In the genomic region with DNA sequence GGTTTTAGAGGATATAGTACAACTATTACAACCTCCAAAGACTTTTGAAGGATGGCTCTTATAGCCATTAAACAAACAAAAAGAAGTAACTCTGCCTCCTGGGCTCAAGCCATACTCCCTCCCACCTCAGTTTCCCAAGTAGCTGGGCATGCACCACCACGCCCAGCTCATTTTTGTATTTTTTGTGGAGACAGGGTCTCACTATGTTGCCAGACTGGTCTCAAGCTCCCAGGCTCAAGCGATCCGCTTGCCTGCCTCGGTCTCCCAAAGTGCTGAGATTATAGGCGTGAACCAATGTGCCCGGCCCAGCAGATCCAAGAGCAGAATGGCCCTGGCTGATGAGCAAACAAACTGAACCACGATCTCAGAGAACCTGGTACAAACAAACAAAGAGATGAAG, we compare ENCODE assay signal across 23 cellular contexts.
"Had no signal": no experiment of that assay in that cellular context is flagged by ENCODE, and none has a peak within 500 bp of the region (broad histone marks: within the 10 kb centered on the region; RNA-seq: fewer than 3 reads in every experiment).

No MANE protein-coding gene starts in this region.

- ATAC-seq: activated CD8-positive, alpha-beta memory T cell treated with anti-CD3 and anti-CD28 coated beads, Interleukin-2, amount 10 ng/mL, durations not matched to agents 7 days and 5 days; effector memory CD8-positive, alpha-beta T cell; stimulated activated naive CD8-positive, alpha-beta T cell treated with anti-CD3 and anti-CD28 coated beads, Interleukin-15, Interleukin-2, amounts not matched to agents 100 U/mL and 50 U/mL, for 24 hours had no signal

- H3K27ac Mint-ChIP-seq: activated CD4-positive, alpha-beta memory T cell treated with anti-CD3 and anti-CD28 coated beads, Interleukin-2, amount 10 ng/mL, durations not matched to agents 7 days and 5 days; activated CD8-positive, alpha-beta memory T cell treated with anti-CD3 and anti-CD28 coated beads, Interleukin-2, amount 10 ng/mL, durations not matched to agents 7 days and 5 days; effector memory CD8-positive, alpha-beta T cell; memory B cell had no signal

- H3K9me3 ChIP-seq: adrenal gland, ascending aorta, colonic mucosa, esophagus muscularis mucosa, sigmoid colon had no signal

- H3K4me3 ChIP-seq: adrenal gland, ascending aorta, colonic mucosa, dorsolateral prefrontal cortex, esophagus muscularis mucosa, sigmoid colon, smooth muscle cell had no signal

- H3K4me3 Mint-ChIP-seq: activated CD4-positive, alpha-beta memory T cell treated with anti-CD3 and anti-CD28 coated beads, Interleukin-2, amount 10 ng/mL, durations not matched to agents 7 days and 5 days; activated CD4-positive, alpha-beta T cell treated with anti-CD3 and anti-CD28 coated beads, Interleukin-2, amount 10 ng/mL, durations not matched to agents 24 days and 14 days; activated CD8-positive, alpha-beta memory T cell treated with anti-CD3 and anti-CD28 coated beads, Interleukin-2, amount 10 ng/mL, durations not matched to agents 7 days and 5 days; effector memory CD8-positive, alpha-beta T cell; memory B cell; neural crest cell had no signal

- H3K27ac ChIP-seq: adrenal gland, ascending aorta, colonic mucosa, dorsolateral prefrontal cortex, esophagus muscularis mucosa, sigmoid colon had no signal

- H3K27me3 Mint-ChIP-seq: activated CD4-positive, alpha-beta memory T cell treated with anti-CD3 and anti-CD28 coated beads, Interleukin-2, amount 10 ng/mL, durations not matched to agents 7 days and 5 days; activated CD4-positive, alpha-beta T cell treated with anti-CD3 and anti-CD28 coated beads, Interleukin-2, amount 10 ng/mL, durations not matched to agents 24 days and 14 days; activated CD8-positive, alpha-beta memory T cell treated with anti-CD3 and anti-CD28 coated beads, Interleukin-2, amount 10 ng/mL, durations not matched to agents 7 days and 5 days; effector memory CD8-positive, alpha-beta T cell; memory B cell had no signal

- H3K27me3 ChIP-seq: adrenal gland, ascending aorta, colonic mucosa, dorsolateral prefrontal cortex, esophagus muscularis mucosa, sigmoid colon had no signal

- H3K9me3 Mint-ChIP-seq: activated CD4-positive, alpha-beta memory T cell treated with anti-CD3 and anti-CD28 coated beads, Interleukin-2, amount 10 ng/mL, durations not matched to agents 7 days and 5 days; activated CD4-positive, alpha-beta T cell treated with anti-CD3 and anti-CD28 coated beads, Interleukin-2, amount 10 ng/mL, durations not matched to agents 24 days and 14 days; effector memory CD8-positive, alpha-beta T cell; memory B cell; neural crest cell had no signal

- H3K4me1 ChIP-seq: adrenal gland, ascending aorta, colonic mucosa, esophagus muscularis mucosa, sigmoid colon had no signal

- DNase-seq: activated CD4-positive, alpha-beta memory T cell treated with anti-CD3 and anti-CD28 coated beads, Interleukin-2, amount 10 ng/mL, durations not matched to agents 7 days and 5 days; activated CD4-positive, alpha-beta T cell treated with anti-CD3 and anti-CD28 coated beads, Interleukin-2, amount 10 ng/mL, durations not matched to agents 24 days and 14 days; activated CD8-positive, alpha-beta memory T cell treated with anti-CD3 and anti-CD28 coated beads, Interleukin-2, amount 10 ng/mL, durations not matched to agents 7 days and 5 days; activated effector memory CD4-positive, alpha-beta T cell treated with anti-CD3 and anti-CD28 coated beads, Interleukin-2, amount 50 U/mL, for 16 hours; activated naive CD4-positive, alpha-beta T cell treated with anti-CD3 and anti-CD28 coated beads, Interleukin-2, amount 50 U/mL, for 16 hours; activated T-cell treated with anti-CD3 and anti-CD28 coated beads, Interleukin-2, amount 50 U/mL, for 1 hour; adrenal gland; colonic mucosa; dorsolateral prefrontal cortex; effector memory CD8-positive, alpha-beta T cell; hippocampal formation; occipital lobe; posterior cingulate gyrus; sigmoid colon; stimulated activated CD4-positive, alpha-beta T cell treated with anti-CD3 and anti-CD28 coated beads, Interleukin-15, amount 100 ng/mL, for 24 hours; stimulated activated CD4-positive, alpha-beta T cell treated with anti-CD3 and anti-CD28 coated beads, Interleukin-2, amount 100 ng/mL, for 48 hours; stimulated activated naive CD8-positive, alpha-beta T cell treated with anti-CD3 and anti-CD28 coated beads, Interleukin-15, Interleukin-2, amounts not matched to agents 100 U/mL and 50 U/mL, for 24 hours; T1000 had no signal
